Comparison of ENCODE assay signal across 15 cellular contexts in the genomic region with DNA sequence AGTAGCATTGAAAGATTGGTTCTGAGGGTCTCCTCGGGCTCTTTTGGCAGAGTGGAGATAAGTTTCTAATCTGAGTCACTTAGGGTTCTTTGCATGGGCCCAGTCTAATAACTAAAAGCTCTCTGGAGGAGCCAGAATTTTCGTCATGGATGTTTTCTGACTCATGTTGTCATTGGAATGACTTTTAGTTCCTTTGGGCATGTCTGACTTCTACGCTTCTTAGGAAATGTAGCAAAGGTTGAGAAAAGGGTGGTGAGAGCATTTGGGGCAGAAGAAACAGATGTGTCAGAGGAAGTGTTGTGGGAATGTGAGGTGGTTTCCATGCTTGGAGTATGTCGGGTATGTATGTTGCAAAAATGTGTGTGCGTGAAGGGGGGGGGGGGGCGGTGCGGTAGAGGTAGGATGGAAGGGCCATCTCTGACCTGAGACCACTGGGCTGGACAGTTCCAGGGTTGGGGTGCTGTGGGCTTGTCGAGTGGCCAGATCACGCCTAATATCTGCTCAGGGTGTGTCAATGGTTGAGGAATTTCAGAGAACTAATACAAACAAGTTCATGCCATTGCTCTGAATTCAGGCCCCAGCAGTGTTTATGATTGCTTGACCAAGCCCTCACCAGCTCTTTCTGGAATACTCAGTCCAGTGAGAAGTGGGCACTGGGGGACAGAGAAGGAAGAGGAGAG. TPM values are rescaled to one million over a fixed set of nuclear protein-coding genes. Genes with fewer than 3 reads are reported as not detected.
DNase-seq lines count a peak whose midpoint lies in the region; ATAC-seq, FAIRE-seq and TF ChIP-seq lines count a peak whose summit lies in the region.
"Had no signal": no experiment of that assay in that cellular context is flagged by ENCODE, and none has a peak within 500 bp of the region (broad histone marks: within the 10 kb centered on the region; RNA-seq: fewer than 3 reads in every experiment).

No MANE protein-coding gene starts in this region.

- FAIRE-seq in A549 (lab: Jason Lieb, UNC) (no peak), keratinocyte (lab: Jason Lieb, UNC) (peak; percentile 80), GM19239 (lab: Jason Lieb, UNC) (no peak)
- FAIRE-seq: A204.1, G401.6 had no signal

- POLR2A ChIA-PET in A549 (lab: Yijun Ruan, JAX): no interaction called here

- H3K27ac ChIP-seq in A549: no peak overlapping the region
- H3K27ac ChIP-seq in keratinocyte (ENCODE audit: control insufficient read depth, insufficient read depth, low read length): peak overlapping the region; percentile 72

- H3K4me1 ChIP-seq in A549 (peaks cover 18% of the 10 kb centered on the region; the same call in 2 of the 3 replicates), keratinocyte (ENCODE audit: control insufficient read depth, extremely low read depth, insufficient read depth, low read length) (peaks cover 28% of the 10 kb centered on the region)

- TF ChIP-seq POLR2A in A549 (IDR thresholded peaks at IDR 0.05; ENCODE audit: low read length): no peak

- no peak for TF ChIP-seq CTCF in A549 (IDR thresholded peaks at IDR 0.05)
- no peak for TF ChIP-seq CTCF in cardiac fibroblast (IDR thresholded peaks at IDR 0.05; ENCODE audit: low read depth, low read length)
- no peak for TF ChIP-seq CTCF in keratinocyte (optimal IDR thresholded peaks at IDR 0.05 in 1 of 3, IDR thresholded peaks at IDR 0.05 in 1 of 3, conservative IDR thresholded peaks at IDR 0.05 in 1 of 3; ENCODE audit: extremely low read depth in 1 of 3, insufficient read depth in 2 of 3, low read length in 3 of 3)

- no peaks in the 10 kb centered on the region for H4K20me1 ChIP-seq in keratinocyte (ENCODE audit: control insufficient read depth, extremely low read depth, insufficient read depth, low read length)

- H3K36me3 ChIP-seq in keratinocyte (ENCODE audit: control insufficient read depth in 2 of 2, extremely low read depth in 1 of 2, insufficient read depth in 2 of 2, low read length in 2 of 2): no peaks in the 10 kb centered on the region

- peak overlapping the region; percentile 37 for H3K4me2 ChIP-seq in A549
- H3K4me2 ChIP-seq in keratinocyte (ENCODE audit: control insufficient read depth, extremely low read depth, insufficient read depth, low read depth, low read length): peak overlapping the region; percentile 60

- peak overlapping the region; percentile 8 for H3K9ac ChIP-seq in keratinocyte (ENCODE audit: control insufficient read depth, extremely low read depth, insufficient read depth, low read length)

- H2AFZ ChIP-seq in keratinocyte (ENCODE audit: control insufficient read depth, low read length): no peak overlapping the region

- H3K79me2 ChIP-seq in keratinocyte (ENCODE audit: control insufficient read depth, insufficient read depth, low read length): peaks cover 14% of the 10 kb centered on the region

- no peaks in the 10 kb centered on the region for H3K9me3 ChIP-seq in A549
- H3K9me3 ChIP-seq in keratinocyte (ENCODE audit: control insufficient read depth, low read depth, low read length): no peaks in the 10 kb centered on the region

- no peaks in the 10 kb centered on the region for H3K27me3 ChIP-seq in keratinocyte (ENCODE audit: control insufficient read depth, extremely low read depth, insufficient read depth, low read length)

- no peak for TF ChIP-seq RAD21 in A549 (conservative IDR thresholded peaks at IDR 0.05 in 1 of 2, IDR thresholded peaks at IDR 0.05 in 1 of 2)

- H3K4me3 ChIP-seq in A549: no peak overlapping the region
- no peak overlapping the region for H3K4me3 ChIP-seq in cardiac fibroblast (replicated peaks in 1 of 2; ENCODE audit: low read depth in 2 of 2, low read length in 2 of 2)
- peak overlapping the region in 1 of 3 experiments; percentile 3 for H3K4me3 ChIP-seq in keratinocyte (ENCODE audit: control insufficient read depth in 2 of 3, extremely low read depth in 1 of 3, insufficient read depth in 2 of 3, low read depth in 1 of 3, low read length in 3 of 3)

- CTCF ChIA-PET in A549 (lab: Yijun Ruan, JAX): interaction anchor here (0.7 to 1.2 kb wide), 2 partner anchors 12 to 154 kb away, joined by 3 read pairs; no protein-coding TSS in a partner anchor

- dilution Hi-C loops in keratinocyte (cut with MboI; ENCODE audit: extremely low pct_ligation_motif_present, low sequenced_read_pairs): no loop called here

- DNase-seq in A549 (ENCODE audit: low read depth in 1 of 2, low spot score in 1 of 2): no peak
- DNase-seq in HT1080 (ENCODE audit: low read depth): peak; percentile 91
- DNase-seq in cardiac fibroblast (ENCODE audit: low read depth in 2 of 2): peak; percentile 80 to 99
- DNase-seq in keratinocyte (ENCODE audit: low read depth, low spot score): peak; percentile 94
- DNase-seq in stimulated activated CD4-positive, alpha-beta T cell treated with anti-CD3 and anti-CD28 coated beads, Interleukin-2, amount 100 ng/mL, for 48 hours: no peak
- no peak for DNase-seq in GM19239 (ENCODE audit: insufficient read length, low spot score)
- DNase-seq in anterior cingulate cortex (lab: John Stamatoyannopoulos, UW): no peak
- no peak for DNase-seq in NCI-H146 (lab: John Stamatoyannopoulos, UW)
- DNase-seq: activated CD4-positive, CD25-positive, alpha-beta regulatory T cell; cortex of kidney; naive B cell; NCI-H2171; RPMI8226 had no signal

- ATAC-seq in A549: peak in 1 of 2 experiments; percentile 36; a peak in 3 of 6 replicates

- TF ChIP-seq EP300 in A549 (IDR thresholded peaks at IDR 0.05): no peak

- H3K9me1 ChIP-seq in keratinocyte (ENCODE audit: control insufficient read depth, extremely low read depth, insufficient read depth, low read length): no peaks in the 10 kb centered on the region

- WGBS in A549 (ENCODE audit: missing lambda C conversion rate): 64% methylated on average over 9 of the region's 9 CpGs

TF ChIP-seq in A549, 52 proteins besides CTCF, POLR2A, EP300 and RAD21:
- TF ChIP-seq FOSB (CRISPR knock-in tag; IDR thresholded peaks at IDR 0.05) (no peak), FOSL2 (IDR thresholded peaks at IDR 0.05) (no peak), FOSL2 (CRISPR knock-in tag; IDR thresholded peaks at IDR 0.05) (peak; percentile 17; the same call in 1 of the 2 replicates)
TF ChIP-seq in A549: peak in this region for 1.

RNA-seq across cellular contexts. Expression of gene KLHL29, which starts 26.9 kb away (rescaled TPM):
- polyA plus RNA-seq in A549 (2011; rRNA removed): 1.3 and 1.6 TPM in 2 replicates
- 1.3 and 2.0 TPM in 2 replicates for polyA plus RNA-seq in A549 (2012; cell fraction: cytosol; rRNA removed)
- polyA plus RNA-seq in A549 (2012; cell fraction: nucleus; rRNA removed): 8.2 and 8.9 TPM in 2 replicates
- 2.5 to 2.9 TPM (median 2.6 TPM) in 3 replicates for polyA plus RNA-seq in A549 (2017; fragmentation: RNase III; extraction: RNeasy Plus Mini Kit Qiagen cat#74134 plus additional on column Dnase treatment)
- polyA minus RNA-seq in A549 (2011; rRNA and poly(A)+ RNA removed): 1.4 and 2.0 TPM in 2 replicates
- total RNA-seq in HT1080 (2014; rRNA removed; shearing (Covaris generic)): 6.0 and 6.8 TPM in 2 replicates
- 6.1 and 7.4 TPM in 2 replicates for polyA plus RNA-seq in HT1080 (2015; cell fraction: cytosol; rRNA removed)
- polyA plus RNA-seq in HT1080 (2015; cell fraction: nucleus; rRNA removed): 11.0 and 11.3 TPM in 2 replicates
- 4.7 to 6.4 TPM (median 5.5 TPM) in 3 replicates for polyA plus RNA-seq in keratinocyte
- 3.5 TPM for polyA plus RNA-seq in keratinocyte (2011; ENCODE audit: low read depth)
- 4.8 and 6.4 TPM in 2 replicates for polyA plus RNA-seq in keratinocyte (2011; cell fraction: cytosol; rRNA removed)
- 18.9 and 23.7 TPM in 2 replicates for polyA plus RNA-seq in keratinocyte (2011; cell fraction: nucleus; rRNA removed)
- polyA plus RNA-seq in keratinocyte (2012; ENCODE audit: low replicate concordance): 7.6 and 7.7 TPM in 2 replicates
- polyA minus RNA-seq in keratinocyte: 4.6 to 9.8 TPM (median 8.6 TPM) in 3 replicates
- 5.6 TPM for polyA minus RNA-seq in keratinocyte (2011; cell fraction: cytosol; rRNA and poly(A)+ RNA removed)
- 11.4 and 14.5 TPM in 2 replicates for polyA minus RNA-seq in keratinocyte (2011; cell fraction: nucleus; rRNA and poly(A)+ RNA removed)

Comparison
In these comparisons a context has a peak if more than half of its experiments do, and no peak if none do; other contexts are left out.
1. DNase-seq: peak in HT1080 (single experiment), cardiac fibroblast (2 of 2) and keratinocyte (single experiment); none in A549 (0 of 2), stimulated activated CD4-positive, alpha-beta T cell treated with anti-CD3 and anti-CD28 coated beads, Interleukin-2, amount 100 ng/mL, for 48 hours (0 of 2), GM19239 (single experiment), anterior cingulate cortex (0 of 58) and NCI-H146 (single experiment).